ENCODE assay signal across 9 cellular contexts in genomic region chr17:30821751-30822723, GRCh38. TPM values are rescaled to one million over a fixed set of nuclear protein-coding genes. Genes with fewer than 3 reads are reported as not detected.
DNase-seq lines count a peak whose midpoint lies in the region; TF ChIP-seq lines count a peak whose summit lies in the region.
"Had no signal": no experiment of that assay in that cellular context is flagged by ENCODE, and none has a peak within 500 bp of the region (broad histone marks: within the 10 kb centered on the region; RNA-seq: fewer than 3 reads in every experiment).

No MANE protein-coding gene starts in this region.

- no peaks in the 10 kb centered on the region for H3K36me3 ChIP-seq in ovary
- H3K36me3 ChIP-seq: left lung had no signal

- no peaks in the 10 kb centered on the region for H3K27me3 Mint-ChIP-seq in osteocyte (ENCODE audit: unreplicated experiment)

- DNase-seq in LNCaP clone FGC (ENCODE audit: low read depth): peak; percentile 49
- DNase-seq in central memory CD4-positive, alpha-beta T cell: peak; percentile 9
- no peak for DNase-seq in osteocyte (ENCODE audit: extremely low spot score, unreplicated experiment)
- no peak for DNase-seq in NCI-H524 treated with DMSO at 0.1 percent for 48 hours (lab: John Stamatoyannopoulos, UW)
- DNase-seq in globus pallidus (ENCODE audit: low spot score): no peak
- DNase-seq in ovary: no peak
- DNase-seq: effector CD4-positive, alpha-beta T cell; left lung had no signal

- H3K9me3 Mint-ChIP-seq in osteocyte (ENCODE audit: unreplicated experiment): no peaks in the 10 kb centered on the region

- intact Hi-C loops in ovary (cut with DNase I): no loop called here

- no peaks in the 10 kb centered on the region for H3K27me3 ChIP-seq in ovary
- H3K27me3 ChIP-seq: left lung had no signal

- TF ChIP-seq EP300 in ovary (IDR thresholded peaks at IDR 0.05): no peak

- no peaks in the 10 kb centered on the region for H3K9me3 ChIP-seq in ovary
- H3K9me3 ChIP-seq: left lung had no signal

- TF ChIP-seq CTCF in LNCaP clone FGC (IDR thresholded peaks at IDR 0.05; ENCODE audit: control insufficient read depth, extremely low read depth, insufficient read depth) (peak; percentile 36), osteocyte (IDR thresholded peaks at IDR 0.05) (no peak), ovary (IDR thresholded peaks at IDR 0.05) (no peak)

- peak overlapping the region; percentile 7 for H3K27ac Mint-ChIP-seq in osteocyte (ENCODE audit: unreplicated experiment)

- H3K27ac ChIP-seq in ovary: no peak overlapping the region

- WGBS in ovary, 3 donors: 45 to 55% (median 49%) methylated on average over 9 of the region's 9 CpGs

- peaks cover 24% of the 10 kb centered on the region for H3K4me1 Mint-ChIP-seq in osteocyte (ENCODE audit: unreplicated experiment)

- no peak overlapping the region for H3K4me3 Mint-ChIP-seq in osteocyte (ENCODE audit: unreplicated experiment)

- TF ChIP-seq POLR2A in ovary (IDR thresholded peaks at IDR 0.05): no peak

- peak overlapping the region; percentile 48 for H3K4me3 ChIP-seq in GM08714 (ENCODE audit: low read length)
- H3K4me3 ChIP-seq in LNCaP clone FGC (ENCODE audit: low read depth, low read length): no peak overlapping the region
- no peak overlapping the region for H3K4me3 ChIP-seq in ovary

- no peaks in the 10 kb centered on the region for H3K36me3 Mint-ChIP-seq in osteocyte (ENCODE audit: unreplicated experiment)

- H3K4me1 ChIP-seq in ovary (ENCODE audit: insufficient read depth): no peaks in the 10 kb centered on the region

RNA-seq across cellular contexts. Expression of gene CRLF3, which starts 2.5 kb away (rescaled TPM):
- total RNA-seq in osteocyte (7.9 and 8.6 TPM in 2 replicates), ovary (1 to 10 TPM; 6.8 to 8.4 (median 7.6) TPM)
- 1 to 10 TPM; 4.3 to 6.8 TPM for polyA plus RNA-seq in ovary

RNA-seq across cellular contexts. Expression of gene ATAD5, which starts 9.7 kb away (rescaled TPM):
- total RNA-seq in osteocyte: 3.0 TPM in 2 replicates
- 1 to 10 TPM in 6 of 7 donors, under 1 TPM in 1; 0.92 to 2.5 (median 1.5) TPM for total RNA-seq in ovary
- polyA plus RNA-seq in ovary: under 1 TPM; 0.62 TPM

Comparison
In these comparisons a context has a peak if more than half of its experiments do, and no peak if none do; other contexts are left out.
1. DNase-seq: peak in LNCaP clone FGC (single experiment) and central memory CD4-positive, alpha-beta T cell (single experiment); none in osteocyte (single experiment), NCI-H524 treated with DMSO at 0.1 percent for 48 hours (single experiment), globus pallidus (single experiment) and ovary (0 of 5).